Comparison of ENCODE assay signal across 34 cellular contexts in the genomic region with DNA sequence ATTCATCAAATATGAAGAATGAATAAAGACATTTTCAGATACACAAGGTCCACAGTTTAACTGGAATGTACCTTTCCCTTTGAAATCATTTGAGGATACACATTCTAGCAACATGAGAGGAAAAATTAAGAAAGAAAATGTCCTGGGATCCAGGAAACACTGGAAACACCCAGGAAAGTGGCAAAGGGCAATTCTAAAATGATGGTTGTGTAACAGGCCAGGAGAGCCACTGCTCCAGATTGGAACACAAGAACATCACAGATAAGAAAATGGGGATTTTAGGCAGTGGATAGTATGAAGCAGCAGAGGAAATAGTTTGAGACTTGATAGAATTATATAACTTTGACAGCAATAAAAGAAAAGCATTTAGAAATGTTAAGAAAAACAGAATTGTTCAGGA. TPM values are rescaled to one million over a fixed set of nuclear protein-coding genes. Genes with fewer than 3 reads are reported as not detected.
"Had no signal": no experiment of that assay in that cellular context is flagged by ENCODE, and none has a peak within 500 bp of the region (broad histone marks: within the 10 kb centered on the region; RNA-seq: fewer than 3 reads in every experiment).

No MANE protein-coding gene starts in this region.

- H3K4me1 Mint-ChIP-seq: activated B cell treated with CpG ODN at 0.5 μM for 24 hours; activated CD4-positive, alpha-beta T cell treated with anti-CD3 and anti-CD28 coated beads, Interleukin-2, amount 10 ng/mL, durations not matched to agents 24 days and 14 days; activated naive CD8-positive, alpha-beta T cell treated with anti-CD3 and anti-CD28 coated beads for 36 hours; activated T-helper 17 cell treated with anti-CD3 and anti-CD28 coated beads, Interleukin-2, amount 50 U/mL, for 72 hours had no signal

- H3K9me3 Mint-ChIP-seq: activated B cell treated with CpG ODN at 0.5 μM for 24 hours; activated CD4-positive, alpha-beta memory T cell treated with anti-CD3 and anti-CD28 coated beads for 36 hours; activated CD4-positive, alpha-beta T cell treated with anti-CD3 and anti-CD28 coated beads, Interleukin-2, amount 10 ng/mL, durations not matched to agents 24 days and 14 days; activated CD8-positive, alpha-beta T cell treated with anti-CD3 and anti-CD28 coated beads for 36 hours; activated naive CD4-positive, alpha-beta T cell treated with anti-CD3 and anti-CD28 coated beads for 36 hours; activated naive CD4-positive, alpha-beta T cell treated with anti-CD3 and anti-CD28 coated beads, Interleukin-2, amount 50 U/mL, for 72 hours; activated naive CD8-positive, alpha-beta T cell treated with anti-CD3 and anti-CD28 coated beads for 36 hours; activated T-cell treated with anti-CD3 and anti-CD28 coated beads, Interleukin-2, amount 50 U/mL, for 24 hours; activated T-helper 1 cell treated with anti-CD3 and anti-CD28 coated beads, Interleukin-12 subunit alpha, Interleukin-12 subunit beta, Interleukin-2, Interleukin-4 antibody, amounts not matched to agents 30 ng/mL and 10 ng/mL and 1 ng/mL, durations not matched to agents 14 hours and 24 hours and 36 hours; activated T-helper 17 cell treated with anti-CD3 and anti-CD28 coated beads, Interleukin-2, amount 50 U/mL, for 72 hours; T-helper 1 cell treated with Interleukin-12 subunit alpha and Interleukin-12 subunit beta and Interleukin-4 antibody, amounts not matched to agents 30 μg/mL and 1 μg/mL, for 36 hours; T-helper 2 cell treated with Interferon-gamma antibody and Interleukin-4, amounts not matched to agents 5 μg/mL and 100 μg/mL, for 36 hours had no signal

- DNase-seq: activated B cell treated with CpG ODN at 0.5 μM for 24 hours; activated CD4-positive, alpha-beta memory T cell treated with anti-CD3 and anti-CD28 coated beads for 36 hours; activated CD4-positive, alpha-beta T cell treated with anti-CD3 and anti-CD28 coated beads for 4 hours; activated CD4-positive, alpha-beta T cell treated with anti-CD3 and anti-CD28 coated beads, Interleukin-2, amount 10 ng/mL, durations not matched to agents 24 days and 14 days; activated CD4-positive, alpha-beta T cell treated with anti-CD3 and anti-CD28 coated beads, Interleukin-2, amount 50 U/mL, for 1 hour; activated CD4-positive, alpha-beta T cell treated with anti-CD3 and anti-CD28 coated beads, Interleukin-2, amount 50 U/mL, for 4 hours; activated CD4-positive, CD25-positive, alpha-beta regulatory T cell treated with anti-CD3 and anti-CD28 coated beads, Interleukin-2, amount 50 U/mL, for 72 hours; activated CD8-positive, alpha-beta memory T cell treated with anti-CD3 and anti-CD28 coated beads, Interleukin-2, amount 50 U/mL, for 4 hours; activated CD8-positive, alpha-beta T cell treated with anti-CD3 and anti-CD28 coated beads for 36 hours; activated effector memory CD4-positive, alpha-beta T cell treated with anti-CD3 and anti-CD28 coated beads, Interleukin-2, amount 50 U/mL, for 16 hours; activated gamma-delta T cell treated with Interleukin-2 at 50 U/mL for 16 hours; activated naive CD4-positive, alpha-beta T cell; activated naive CD4-positive, alpha-beta T cell treated with anti-CD3 and anti-CD28 coated beads for 36 hours; activated naive CD4-positive, alpha-beta T cell treated with anti-CD3 and anti-CD28 coated beads, Interleukin-2, amount 50 U/mL, for 16 hours; activated naive CD8-positive, alpha-beta T cell treated with anti-CD3 and anti-CD28 coated beads for 36 hours; activated T-cell treated with anti-CD3 and anti-CD28 coated beads for 4 hours; activated T-cell treated with anti-CD3 and anti-CD28 coated beads, Interleukin-2, amount 50 U/mL, for 24 hours; activated T-cell treated with anti-CD3 and anti-CD28 coated beads, Interleukin-2, amount 50 U/mL, for 48 hours; adrenal gland; amniotic stem cell; aorta; body of pancreas; brain microvascular endothelial cell; central memory CD4-positive, alpha-beta T cell; T-helper 1 cell; T-helper 2 cell; T-helper 9 cell had no signal

- ATAC-seq: activated CD8-positive, alpha-beta T cell treated with anti-CD3 and anti-CD28 coated beads for 36 hours; activated naive CD4-positive, alpha-beta T cell treated with anti-CD3 and anti-CD28 coated beads, Interleukin-2, amount 50 U/mL, for 72 hours; activated T-helper 17 cell treated with anti-CD3 and anti-CD28 coated beads, Interleukin-2, amount 50 U/mL, for 72 hours; body of pancreas had no signal

- H3K27me3 Mint-ChIP-seq: activated B cell treated with CpG ODN at 0.5 μM for 24 hours; activated CD4-positive, alpha-beta memory T cell treated with anti-CD3 and anti-CD28 coated beads for 36 hours; activated CD4-positive, alpha-beta T cell treated with anti-CD3 and anti-CD28 coated beads, Interleukin-2, amount 10 ng/mL, durations not matched to agents 24 days and 14 days; activated CD8-positive, alpha-beta T cell treated with anti-CD3 and anti-CD28 coated beads for 36 hours; activated naive CD8-positive, alpha-beta T cell treated with anti-CD3 and anti-CD28 coated beads for 36 hours; activated T-cell treated with anti-CD3 and anti-CD28 coated beads, Interleukin-2, amount 50 U/mL, for 24 hours; activated T-helper 17 cell treated with anti-CD3 and anti-CD28 coated beads, Interleukin-2, amount 50 U/mL, for 72 hours had no signal

- H3K27ac Mint-ChIP-seq: activated B cell treated with CpG ODN at 0.5 μM for 24 hours; activated CD4-positive, alpha-beta memory T cell treated with anti-CD3 and anti-CD28 coated beads for 36 hours; activated CD4-positive, alpha-beta T cell treated with anti-CD3 and anti-CD28 coated beads, Interleukin-2, amount 10 ng/mL, durations not matched to agents 24 days and 14 days; activated CD8-positive, alpha-beta T cell treated with anti-CD3 and anti-CD28 coated beads for 36 hours; activated naive CD4-positive, alpha-beta T cell treated with anti-CD3 and anti-CD28 coated beads for 36 hours; activated naive CD4-positive, alpha-beta T cell treated with anti-CD3 and anti-CD28 coated beads, Interleukin-2, amount 50 U/mL, for 72 hours; activated naive CD8-positive, alpha-beta T cell treated with anti-CD3 and anti-CD28 coated beads for 36 hours; activated T-cell treated with anti-CD3 and anti-CD28 coated beads, Interleukin-2, amount 50 U/mL, for 24 hours; activated T-helper 1 cell treated with anti-CD3 and anti-CD28 coated beads, Interleukin-12 subunit alpha, Interleukin-12 subunit beta, Interleukin-2, Interleukin-4 antibody, amounts not matched to agents 30 ng/mL and 10 ng/mL and 1 ng/mL, durations not matched to agents 14 hours and 24 hours and 36 hours; activated T-helper 17 cell treated with anti-CD3 and anti-CD28 coated beads, Interleukin-2, amount 50 U/mL, for 72 hours; T-helper 1 cell treated with Interleukin-12 subunit alpha and Interleukin-12 subunit beta and Interleukin-4 antibody, amounts not matched to agents 30 μg/mL and 1 μg/mL, for 36 hours; T-helper 2 cell treated with Interferon-gamma antibody and Interleukin-4, amounts not matched to agents 5 μg/mL and 100 μg/mL, for 36 hours had no signal

- FAIRE-seq: astrocyte, TTC549 had no signal

- H3K4me3 Mint-ChIP-seq: activated B cell treated with CpG ODN at 0.5 μM for 24 hours; activated CD4-positive, alpha-beta memory T cell treated with anti-CD3 and anti-CD28 coated beads for 36 hours; activated CD4-positive, alpha-beta T cell treated with anti-CD3 and anti-CD28 coated beads, Interleukin-2, amount 10 ng/mL, durations not matched to agents 24 days and 14 days; activated CD8-positive, alpha-beta T cell treated with anti-CD3 and anti-CD28 coated beads for 36 hours; activated naive CD4-positive, alpha-beta T cell treated with anti-CD3 and anti-CD28 coated beads for 36 hours; activated naive CD8-positive, alpha-beta T cell treated with anti-CD3 and anti-CD28 coated beads for 36 hours; activated T-cell treated with anti-CD3 and anti-CD28 coated beads, Interleukin-2, amount 50 U/mL, for 24 hours; activated T-helper 1 cell treated with anti-CD3 and anti-CD28 coated beads, Interleukin-12 subunit alpha, Interleukin-12 subunit beta, Interleukin-2, Interleukin-4 antibody, amounts not matched to agents 30 ng/mL and 10 ng/mL and 1 ng/mL, durations not matched to agents 14 hours and 24 hours and 36 hours; activated T-helper 17 cell treated with anti-CD3 and anti-CD28 coated beads, Interleukin-2, amount 50 U/mL, for 72 hours; T-helper 1 cell treated with Interleukin-12 subunit alpha and Interleukin-12 subunit beta and Interleukin-4 antibody, amounts not matched to agents 30 μg/mL and 1 μg/mL, for 36 hours; T-helper 2 cell treated with Interferon-gamma antibody and Interleukin-4, amounts not matched to agents 5 μg/mL and 100 μg/mL, for 36 hours had no signal

RNA-seq across cellular contexts. Expression of gene GRIK4, which starts 56.1 kb away (rescaled TPM):
- total RNA-seq: activated B cell treated with CpG ODN at 0.5 μM for 24 hours; activated CD4-positive, alpha-beta memory T cell treated with anti-CD3 and anti-CD28 coated beads for 36 hours; activated CD8-positive, alpha-beta T cell treated with anti-CD3 and anti-CD28 coated beads for 36 hours; activated naive CD4-positive, alpha-beta T cell treated with anti-CD3 and anti-CD28 coated beads for 36 hours; activated naive CD4-positive, alpha-beta T cell treated with anti-CD3 and anti-CD28 coated beads, Interleukin-2, amount 50 U/mL, for 72 hours; activated T-helper 17 cell treated with anti-CD3 and anti-CD28 coated beads, Interleukin-2, amount 50 U/mL, for 72 hours; aorta; body of pancreas had no signal
